Comparison of ENCODE assay signal across 12 cellular contexts in genomic region chr3:145767909-145768308, GRCh38.
DNase-seq lines count a peak whose midpoint lies in the region; ATAC-seq and TF ChIP-seq lines count a peak whose summit lies in the region.
"Had no signal": no experiment of that assay in that cellular context is flagged by ENCODE, and none has a peak within 500 bp of the region (broad histone marks: within the 10 kb centered on the region; RNA-seq: fewer than 3 reads in every experiment).

No MANE protein-coding gene starts in this region.

- H3K9me3 Mint-ChIP-seq in nephron, result peaks cover 3% of the 10 kb centered on the region
- peaks cover 8% of the 10 kb centered on the region for H3K9me3 Mint-ChIP-seq in CD8-positive, alpha-beta T cell
- H3K9me3 Mint-ChIP-seq: dendritic cell treated with granulocyte-macrophage colony-stimulating factor and Interleukin-4, amounts not matched to agents 40 ng/mL and 50 ng/mL, for 4 days had no signal

- 35% methylated on average over 1 of the region's 1 CpG for WGBS in prostate gland

- no peaks in the 10 kb centered on the region for H3K4me1 ChIP-seq in prostate gland (replicated peaks)
- H3K4me1 ChIP-seq in CD8-positive, alpha-beta T cell (ENCODE audit: insufficient read depth, low read length), result no peaks in the 10 kb centered on the region

- CTCF ChIA-PET in CD8-positive, alpha-beta T cell (lab: Charles Lee), result no interaction called here

- POLR2A ChIA-PET in CD8-positive, alpha-beta T cell (lab: Charles Lee), result no interaction called here

- no peak overlapping the region for H3K27ac Mint-ChIP-seq in nephron
- no peak overlapping the region for H3K27ac Mint-ChIP-seq in CD8-positive, alpha-beta T cell
- H3K27ac Mint-ChIP-seq: dendritic cell treated with granulocyte-macrophage colony-stimulating factor and Interleukin-4, amounts not matched to agents 40 ng/mL and 50 ng/mL, for 4 days had no signal

- no peaks in the 10 kb centered on the region for H3K27me3 ChIP-seq in prostate gland (replicated peaks; ENCODE audit: insufficient read depth)
- H3K27me3 ChIP-seq in CD8-positive, alpha-beta T cell (ENCODE audit: insufficient read depth, low read length), result no peaks in the 10 kb centered on the region
- H3K27me3 ChIP-seq: neutrophil had no signal

- intact Hi-C loops in prostate gland (cut with DNase I), result no loop called here
- intact Hi-C loops in CD8-positive, alpha-beta T cell (cut with DNase I, micrococcal nuclease), result no loop called here

- no peak for TF ChIP-seq POLR2A in prostate gland (IDR thresholded peaks at IDR 0.05)

- TF ChIP-seq CTCF in LNCAP (IDR thresholded peaks at IDR 0.05) (peak; percentile 36; the same call in 1 of the 2 replicates), nephron (IDR thresholded peaks at IDR 0.05; ENCODE audit: unreplicated experiment in 3 of 3) (peak; percentile 31 to 63 (median 41)), prostate gland (IDR thresholded peaks at IDR 0.05) (no peak)
- TF ChIP-seq CTCF in CD8-positive, alpha-beta T cell (IDR thresholded peaks at IDR 0.05), result no peak

- H3K36me3 ChIP-seq in prostate gland, result no peaks in the 10 kb centered on the region
- no peaks in the 10 kb centered on the region for H3K36me3 ChIP-seq in CD8-positive, alpha-beta T cell (ENCODE audit: insufficient read depth, low read length)
- H3K36me3 ChIP-seq: neutrophil had no signal

- H3K36me3 Mint-ChIP-seq in nephron (ENCODE audit: low read depth), result no peaks in the 10 kb centered on the region
- no peaks in the 10 kb centered on the region for H3K36me3 Mint-ChIP-seq in CD8-positive, alpha-beta T cell

- H3K4me3 Mint-ChIP-seq in nephron, result no peak overlapping the region
- no peak overlapping the region for H3K4me3 Mint-ChIP-seq in CD8-positive, alpha-beta T cell
- H3K4me3 Mint-ChIP-seq: dendritic cell treated with granulocyte-macrophage colony-stimulating factor and Interleukin-4, amounts not matched to agents 40 ng/mL and 50 ng/mL, for 4 days had no signal

- H3K4me3 ChIP-seq in prostate gland, result no peak overlapping the region
- H3K4me3 ChIP-seq in CD8-positive, alpha-beta T cell (ENCODE audit: low read depth, low read length), result no peak overlapping the region

- no peak overlapping the region for H3K27ac ChIP-seq in prostate gland
- H3K27ac ChIP-seq in CD8-positive, alpha-beta T cell (ENCODE audit: low read depth, low read length), result no peak overlapping the region
- H3K27ac ChIP-seq: neutrophil had no signal

- no peaks in the 10 kb centered on the region for H3K9me3 ChIP-seq in prostate gland
- no peaks in the 10 kb centered on the region for H3K9me3 ChIP-seq in CD8-positive, alpha-beta T cell (ENCODE audit: low read length)
- H3K9me3 ChIP-seq: neutrophil had no signal

- DNase-seq in COR-L47 (lab: John Stamatoyannopoulos, UW), result peak; percentile 15
- peak; percentile 3 for DNase-seq in amniotic stem cell (lab: John Stamatoyannopoulos, UW)
- no peak for DNase-seq in NCI-H1048 (lab: John Stamatoyannopoulos, UW)
- no peak for DNase-seq in prostate gland (ENCODE audit: low spot score)
- no peak for DNase-seq in HUDEP-2 (lab: John Stamatoyannopoulos, UW; ENCODE audit: unreplicated experiment in 76 of 76)
- no peak for DNase-seq in CD8-positive, alpha-beta T cell
- DNase-seq: activated gamma-delta T cell, NCI-H510A treated with DMSO at 0.1 percent for 48 hours had no signal

- no peaks in the 10 kb centered on the region for H3K27me3 Mint-ChIP-seq in nephron (ENCODE audit: low read depth)
- no peaks in the 10 kb centered on the region for H3K27me3 Mint-ChIP-seq in CD8-positive, alpha-beta T cell (ENCODE audit: low read depth)
- H3K27me3 Mint-ChIP-seq: dendritic cell treated with granulocyte-macrophage colony-stimulating factor and Interleukin-4, amounts not matched to agents 40 ng/mL and 50 ng/mL, for 4 days had no signal

- no peak for ATAC-seq in CD8-positive, alpha-beta T cell

- no peaks in the 10 kb centered on the region for H3K4me1 Mint-ChIP-seq in nephron
- no peaks in the 10 kb centered on the region for H3K4me1 Mint-ChIP-seq in CD8-positive, alpha-beta T cell (ENCODE audit: low read depth)

Comparison
In these comparisons a context has a peak if more than half of its experiments do, and no peak if none do; other contexts are left out.
1. DNase-seq: peak in COR-L47 (single experiment) and amniotic stem cell (single experiment); none in NCI-H1048 (single experiment), prostate gland (single experiment), HUDEP-2 (0 of 76) and CD8-positive, alpha-beta T cell (0 of 7).
2. CTCF ChIP-seq: peak in LNCAP (single experiment) and nephron (3 of 3); none in prostate gland (0 of 4) and CD8-positive, alpha-beta T cell (single experiment).